Comparison of ENCODE assay signal across 9 cellular contexts in the genomic region with DNA sequence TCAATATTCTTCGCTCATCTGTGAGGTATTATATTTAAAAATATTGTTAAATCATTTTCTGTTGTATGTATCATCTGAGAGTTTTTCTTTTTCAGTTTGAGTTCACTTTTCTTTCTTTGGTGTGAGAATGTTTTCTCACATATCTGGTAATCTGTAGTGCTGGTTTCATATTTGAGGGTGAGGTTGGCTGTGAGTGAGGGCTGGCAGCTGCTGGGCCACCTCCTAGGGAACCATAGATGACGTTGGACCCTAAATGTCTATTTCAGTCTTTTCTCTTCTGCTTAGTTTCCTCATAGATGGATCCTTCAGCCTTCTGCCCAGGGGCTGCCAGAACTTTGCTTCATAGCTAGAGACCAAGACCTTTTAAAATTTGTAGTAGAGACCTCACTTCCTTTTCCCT. TPM values are rescaled to one million over a fixed set of nuclear protein-coding genes. Genes with fewer than 3 reads are reported as not detected.
A peak's percentile ranks its signal among the peaks of the same experiment; 100 is the strongest.
DNase-seq lines count a peak whose midpoint lies in the region; ATAC-seq, FAIRE-seq and TF ChIP-seq lines count a peak whose summit lies in the region.
"Had no signal": no experiment of that assay in that cellular context is flagged by ENCODE, and none has a peak within 500 bp of the region (broad histone marks: within the 10 kb centered on the region; RNA-seq: fewer than 3 reads in every experiment).

No MANE protein-coding gene starts in this region.

- H3K27me3 Mint-ChIP-seq in activated CD8-positive, alpha-beta T cell treated with anti-CD3 and anti-CD28 coated beads for 36 hours, result no peaks in the 10 kb centered on the region

- ATAC-seq in GM19455 (IDR thresholded peaks at IDR 0.05; ENCODE audit: unreplicated experiment) (peak; percentile 52), HG03066 (IDR thresholded peaks at IDR 0.05; ENCODE audit: low read depth, unreplicated experiment) (peak; percentile 39)
- peak; percentile 17 for ATAC-seq in activated CD8-positive, alpha-beta T cell treated with anti-CD3 and anti-CD28 coated beads for 36 hours

- H3K36me3 ChIP-seq in colonic mucosa (no peaks in the 10 kb centered on the region), adrenal gland (replicated peaks in 1 of 2) (no peaks in the 10 kb centered on the region)
- H3K36me3 ChIP-seq: heart right ventricle had no signal

- no peaks in the 10 kb centered on the region for H3K9me3 ChIP-seq in colonic mucosa
- H3K9me3 ChIP-seq in adrenal gland (replicated peaks in 1 of 3), result no peaks in the 10 kb centered on the region
- H3K9me3 ChIP-seq: heart right ventricle had no signal

- peak overlapping the region; percentile 72 for H3K27ac Mint-ChIP-seq in activated CD8-positive, alpha-beta T cell treated with anti-CD3 and anti-CD28 coated beads for 36 hours

- no peaks in the 10 kb centered on the region for H3K4me1 ChIP-seq in colonic mucosa
- peaks cover 0 to 7% of the 10 kb centered on the region in 2 donors for H3K4me1 ChIP-seq in adrenal gland (replicated peaks in 1 of 2)

- TF ChIP-seq POLR2A in GM12892 (IDR thresholded peaks at IDR 0.05; ENCODE audit: low read depth, low read length) (no peak), adrenal gland (IDR thresholded peaks at IDR 0.05) (no peak)

- DNase-seq in GM12892 (ENCODE audit: insufficient read length), result no peak
- DNase-seq in activated CD8-positive, alpha-beta T cell treated with anti-CD3 and anti-CD28 coated beads for 36 hours, result peak; percentile 57
- DNase-seq in OCI-M2 (lab: John Stamatoyannopoulos, UW; ENCODE audit: unreplicated experiment), result no peak
- DNase-seq in GM19238 (ENCODE audit: insufficient read length, low spot score), result no peak
- DNase-seq in colonic mucosa, result no peak
- no peak for DNase-seq in adrenal gland
- DNase-seq: heart right ventricle had no signal

- CTCF ChIA-PET in activated CD8-positive, alpha-beta T cell treated with anti-CD3 and anti-CD28 coated beads for 36 hours (lab: Charles Lee), result interaction anchor here (1.3 to 1.5 kb wide), 2 partner anchors 37 to 169 kb away, joined by 4 to 6 read pairs; no protein-coding TSS in a partner anchor

- no peak overlapping the region for H3K9ac ChIP-seq in colonic mucosa (ENCODE audit: low read depth in 2 of 2, low read length in 2 of 2)

- no peak overlapping the region for H3K4me3 Mint-ChIP-seq in activated CD8-positive, alpha-beta T cell treated with anti-CD3 and anti-CD28 coated beads for 36 hours

- peaks cover 30% of the 10 kb centered on the region for H3K4me1 Mint-ChIP-seq in activated CD8-positive, alpha-beta T cell treated with anti-CD3 and anti-CD28 coated beads for 36 hours (ENCODE audit: low read depth)

- no peak overlapping the region for H3K27ac ChIP-seq in colonic mucosa
- no peak overlapping the region for H3K27ac ChIP-seq in adrenal gland

- POLR2A ChIA-PET in activated CD8-positive, alpha-beta T cell treated with anti-CD3 and anti-CD28 coated beads for 36 hours (lab: Charles Lee), result interaction anchor here (1.0 kb wide), 1 partner anchor 37 kb away, joined by 3 read pairs; no protein-coding TSS in a partner anchor

- intact Hi-C loops in activated CD8-positive, alpha-beta T cell treated with anti-CD3 and anti-CD28 coated beads for 36 hours (cut with micrococcal nuclease), result no loop called here
- intact Hi-C loops in colonic mucosa (cut with DNase I), result no loop called here
- intact Hi-C loops in adrenal gland (cut with DNase I), result no loop called here

- H3K4me3 ChIP-seq in colonic mucosa, result no peak overlapping the region
- no peak overlapping the region for H3K4me3 ChIP-seq in adrenal gland
- H3K4me3 ChIP-seq: heart right ventricle had no signal

- no peaks in the 10 kb centered on the region for H3K9me3 Mint-ChIP-seq in activated CD8-positive, alpha-beta T cell treated with anti-CD3 and anti-CD28 coated beads for 36 hours

- FAIRE-seq in GM12892 (lab: Jason Lieb, UNC), result peak; percentile 88

- peaks cover 11% of the 10 kb centered on the region for H3K36me3 Mint-ChIP-seq in activated CD8-positive, alpha-beta T cell treated with anti-CD3 and anti-CD28 coated beads for 36 hours (ENCODE audit: low read depth)

- WGBS in adrenal gland, 4 donors, result 77 to 90% (median 84%) methylated on average over 2 of the region's 2 CpGs

- no peak for TF ChIP-seq CTCF in activated CD8-positive, alpha-beta T cell treated with anti-CD3 and anti-CD28 coated beads for 36 hours (IDR thresholded peaks at IDR 0.05)
- TF ChIP-seq CTCF in colonic mucosa (IDR thresholded peaks at IDR 0.05) (no peak), adrenal gland (IDR thresholded peaks at IDR 0.05) (no peak)

- H3K27me3 ChIP-seq in colonic mucosa (no peaks in the 10 kb centered on the region), adrenal gland (no peaks in the 10 kb centered on the region)
- H3K27me3 ChIP-seq: heart right ventricle had no signal

RNA-seq across cellular contexts. Expression of a gene that starts 33.5 kb away (rescaled TPM):
- 23.7 TPM for polyA plus RNA-seq in GM12892 (2012; ENCODE audit: missing spikeins)
- total RNA-seq in activated CD8-positive, alpha-beta T cell treated with anti-CD3 and anti-CD28 coated beads for 36 hours, result 10 to 100 TPM; 36.9 to 42.2 TPM
- total RNA-seq in colonic mucosa (10 to 100 TPM; 61.7 to 63.2 TPM), adrenal gland (10 to 100 TPM; 27.9 to 47.9 (median 42.9) TPM)
- 10 to 100 TPM in 1 of 3 donors, 1 to 10 TPM in 2; 2.9 to 20.0 (median 3.6) TPM for polyA plus RNA-seq in adrenal gland
